ENCODE assay signal across 1 cellular context in the genomic region with DNA sequence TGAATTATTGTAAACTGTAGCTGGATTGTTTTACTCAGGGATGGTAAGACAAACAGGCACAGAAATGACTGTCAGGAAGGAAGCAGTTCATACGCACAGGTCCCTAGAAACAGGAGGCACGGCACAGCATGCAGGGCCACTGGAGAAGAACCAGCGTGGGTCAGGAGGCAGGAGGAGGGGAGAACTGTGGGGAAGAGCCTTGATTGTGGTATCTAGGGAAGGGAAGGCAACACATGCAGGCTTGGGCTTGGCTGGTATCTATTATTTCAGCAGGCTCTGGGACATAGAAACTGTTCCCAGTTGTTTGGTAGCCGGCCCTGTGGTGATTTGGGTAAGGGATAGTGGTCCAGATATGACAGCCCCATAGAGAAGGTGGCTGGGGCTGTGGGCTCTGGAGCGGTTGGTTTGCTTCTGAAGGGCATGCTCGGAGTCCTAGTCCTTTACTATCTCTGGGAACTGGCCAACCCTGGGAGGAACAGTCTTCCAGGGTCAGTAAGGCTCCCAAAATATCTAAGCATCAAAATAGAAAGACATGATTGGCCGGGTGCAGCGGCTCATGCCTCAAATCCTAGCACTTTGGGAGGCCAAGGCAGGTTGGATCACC.
TF ChIP-seq lines count a peak whose summit lies in the region.

No MANE protein-coding gene starts in this region.

TF ChIP-seq in IMR-90, 13 proteins besides CTCF, POLR2A, EP300 and RAD21:
- no peak for TF ChIP-seq BHLHE40 (IDR thresholded peaks at IDR 0.05; ENCODE audit: low read depth, low read length)
